ENCODE assay signal across 1 cellular context in genomic region chr22:30200905-30201304, GRCh38. TPM values are rescaled to one million over a fixed set of nuclear protein-coding genes. Genes with fewer than 3 reads are reported as not detected.
"Had no signal": no experiment of that assay in that cellular context is flagged by ENCODE, and none has a peak within 500 bp of the region (broad histone marks: within the 10 kb centered on the region; RNA-seq: fewer than 3 reads in every experiment).

No MANE protein-coding gene starts in this region.

RNA-seq across cellular contexts. Expression of gene LIF, which starts 45.7 kb away (rescaled TPM):
- polyA plus RNA-seq: IgD-negative memory B cell had no signal
